Comparison of ENCODE assay signal across 1 cellular context in genomic region chr21:42538479-42539275, GRCh38.
TF ChIP-seq lines count a peak whose summit lies in the region.

No MANE protein-coding gene starts in this region.

TF ChIP-seq in HEK293, 187 proteins besides CTCF, POLR2A, EP300 and RAD21 (continued from another document):
- TF ChIP-seq ZNF423 (tag by site-specific recombination; IDR thresholded peaks at IDR 0.05) = peak; percentile 96
- TF ChIP-seq ZIC2 (tag by site-specific recombination; IDR thresholded peaks at IDR 0.05) = peak; percentile 99
- TF ChIP-seq ZNF18 (tag by site-specific recombination; IDR thresholded peaks at IDR 0.05) = 0 out of 2 replicates have a peak, but pooled peaks have one; percentile 43
